12 cellular contexts compared by ENCODE assay signal in genomic region chr18:10453261-10453884, GRCh38. TPM values are rescaled to one million over a fixed set of nuclear protein-coding genes. Genes with fewer than 3 reads are reported as not detected.
A peak's percentile ranks its signal among the peaks of the same experiment; 100 is the strongest.
DNase-seq lines count a peak whose midpoint lies in the region; ATAC-seq and TF ChIP-seq lines count a peak whose summit lies in the region.
"Had no signal": no experiment of that assay in that cellular context is flagged by ENCODE, and none has a peak within 500 bp of the region (broad histone marks: within the 10 kb centered on the region; RNA-seq: fewer than 3 reads in every experiment).

No MANE protein-coding gene starts in this region.

- no peaks in the 10 kb centered on the region for H3K9me3 Mint-ChIP-seq in activated naive CD8-positive, alpha-beta T cell treated with anti-CD3 and anti-CD28 coated beads for 36 hours
- H3K9me3 Mint-ChIP-seq in activated naive CD8-positive, alpha-beta T cell treated with anti-CD3 and anti-CD28 coated beads, Interleukin-2, amount 50 U/mL, for 24 hours: no peaks in the 10 kb centered on the region
- H3K9me3 Mint-ChIP-seq: activated CD4-positive, alpha-beta memory T cell treated with anti-CD3 and anti-CD28 coated beads, Interleukin-2, amount 10 ng/mL, durations not matched to agents 7 days and 5 days; stimulated activated effector memory CD8-positive, alpha-beta T cell treated with anti-CD3 and anti-CD28 coated beads, Interleukin-12 subunit alpha, Interleukin-12 subunit beta, amount 100 ng/mL, for 72 hours had no signal

- intact Hi-C loops in thyroid gland (cut with DNase I): loop anchor here (10.0 kb wide), 1 partner anchor 61 kb away; no protein-coding TSS in a partner anchor

- H3K4me3 Mint-ChIP-seq in activated naive CD8-positive, alpha-beta T cell treated with anti-CD3 and anti-CD28 coated beads for 36 hours: no peak overlapping the region
- H3K4me3 Mint-ChIP-seq in activated naive CD8-positive, alpha-beta T cell treated with anti-CD3 and anti-CD28 coated beads, Interleukin-2, amount 50 U/mL, for 24 hours: no peak overlapping the region
- H3K4me3 Mint-ChIP-seq: activated CD4-positive, alpha-beta memory T cell treated with anti-CD3 and anti-CD28 coated beads, Interleukin-2, amount 10 ng/mL, durations not matched to agents 7 days and 5 days; stimulated activated effector memory CD8-positive, alpha-beta T cell treated with anti-CD3 and anti-CD28 coated beads, Interleukin-12 subunit alpha, Interleukin-12 subunit beta, amount 100 ng/mL, for 72 hours had no signal

- no peak for TF ChIP-seq CTCF in fibroblast of mammary gland (conservative IDR thresholded peaks at IDR 0.05; ENCODE audit: control insufficient read depth, insufficient read depth, low read depth, low read length)
- no peak for TF ChIP-seq CTCF in thyroid gland (IDR thresholded peaks at IDR 0.05)

- H3K9me3 ChIP-seq in mucosa of rectum (ENCODE audit: control insufficient read depth in 2 of 2, low read length in 2 of 2): no peaks in the 10 kb centered on the region
- H3K9me3 ChIP-seq in thyroid gland: no peaks in the 10 kb centered on the region

- H3K36me3 Mint-ChIP-seq in activated naive CD8-positive, alpha-beta T cell treated with anti-CD3 and anti-CD28 coated beads for 36 hours: no peaks in the 10 kb centered on the region
- H3K36me3 Mint-ChIP-seq in activated naive CD8-positive, alpha-beta T cell treated with anti-CD3 and anti-CD28 coated beads, Interleukin-2, amount 50 U/mL, for 24 hours (ENCODE audit: low read depth): no peaks in the 10 kb centered on the region
- H3K36me3 Mint-ChIP-seq: stimulated activated effector memory CD8-positive, alpha-beta T cell treated with anti-CD3 and anti-CD28 coated beads, Interleukin-12 subunit alpha, Interleukin-12 subunit beta, amount 100 ng/mL, for 72 hours had no signal

- WGBS in adipose tissue, 3 donors: 31 to 52% (median 38%) methylated on average over 15 of the region's 15 CpGs
- 36 to 48% methylated on average over 15 of the region's 15 CpGs for WGBS in thyroid gland, 2 donors

- H3K27ac Mint-ChIP-seq in activated naive CD8-positive, alpha-beta T cell treated with anti-CD3 and anti-CD28 coated beads for 36 hours: no peak overlapping the region
- H3K27ac Mint-ChIP-seq in activated naive CD8-positive, alpha-beta T cell treated with anti-CD3 and anti-CD28 coated beads, Interleukin-2, amount 50 U/mL, for 24 hours: no peak overlapping the region
- H3K27ac Mint-ChIP-seq: activated CD4-positive, alpha-beta memory T cell treated with anti-CD3 and anti-CD28 coated beads, Interleukin-2, amount 10 ng/mL, durations not matched to agents 7 days and 5 days; stimulated activated effector memory CD8-positive, alpha-beta T cell treated with anti-CD3 and anti-CD28 coated beads, Interleukin-12 subunit alpha, Interleukin-12 subunit beta, amount 100 ng/mL, for 72 hours had no signal

- H3K27ac ChIP-seq in adipose tissue (ENCODE audit: low read depth, low read length): peak overlapping the region; percentile 80
- H3K27ac ChIP-seq in mucosa of rectum (ENCODE audit: low read depth in 2 of 2, low read length in 2 of 2): peak overlapping the region; percentile 64
- peak overlapping the region; percentile 71 to 93 (median 85) for H3K27ac ChIP-seq in thyroid gland
- H3K27ac ChIP-seq: brain microvascular endothelial cell had no signal

- DNase-seq in fibroblast of mammary gland (ENCODE audit: low read depth): peak; percentile 18
- no peak for DNase-seq in thyroid gland
- no peak for DNase-seq in NCI-H2196 (lab: John Stamatoyannopoulos, UW; ENCODE audit: unreplicated experiment)
- no peak for DNase-seq in activated naive CD8-positive, alpha-beta T cell treated with anti-CD3 and anti-CD28 coated beads for 36 hours
- no peak for DNase-seq in activated naive CD8-positive, alpha-beta T cell treated with anti-CD3 and anti-CD28 coated beads, Interleukin-2, amount 50 U/mL, for 24 hours
- DNase-seq: activated CD4-positive, alpha-beta memory T cell treated with anti-CD3 and anti-CD28 coated beads, Interleukin-2, amount 10 ng/mL, durations not matched to agents 7 days and 5 days; brain microvascular endothelial cell; NCI-H2081 treated with DMSO at 0.1 percent for 48 hours had no signal

- ATAC-seq in activated naive CD8-positive, alpha-beta T cell treated with anti-CD3 and anti-CD28 coated beads, Interleukin-2, amount 50 U/mL, for 24 hours: no peak
- ATAC-seq: stimulated activated effector memory CD8-positive, alpha-beta T cell treated with anti-CD3 and anti-CD28 coated beads, Interleukin-12 subunit alpha, Interleukin-12 subunit beta, amount 100 ng/mL, for 72 hours had no signal

- H3K4me3 ChIP-seq in fibroblast of mammary gland (ENCODE audit: control insufficient read depth, low read depth, low read length) (no peak overlapping the region), mucosa of rectum (ENCODE audit: low read length in 2 of 2) (no peak overlapping the region), thyroid gland (replicated peaks in 1 of 3) (peak overlapping the region in 1 of 3 donors; percentile 25)

- H3K9ac ChIP-seq in mucosa of rectum (ENCODE audit: low read depth in 1 of 2, low read length in 2 of 2): peak overlapping the region in 1 of 2 donors; percentile 46

- H3K4me1 ChIP-seq in mucosa of rectum (ENCODE audit: control insufficient read depth in 2 of 2, insufficient read depth in 2 of 2, low read length in 2 of 2) (peaks cover 0 to 4% of the 10 kb centered on the region in 2 donors), thyroid gland (peaks cover 8 to 17% of the 10 kb centered on the region in 2 donors)

- peaks cover 0 to 8% of the 10 kb centered on the region in 2 donors for H3K27me3 ChIP-seq in mucosa of rectum (ENCODE audit: control insufficient read depth in 2 of 2, insufficient read depth in 2 of 2, low read length in 2 of 2)
- no peaks in the 10 kb centered on the region for H3K27me3 ChIP-seq in thyroid gland

- peaks cover 4% of the 10 kb centered on the region for H3K4me1 Mint-ChIP-seq in activated naive CD8-positive, alpha-beta T cell treated with anti-CD3 and anti-CD28 coated beads for 36 hours
- H3K4me1 Mint-ChIP-seq in activated naive CD8-positive, alpha-beta T cell treated with anti-CD3 and anti-CD28 coated beads, Interleukin-2, amount 50 U/mL, for 24 hours: peaks cover 4% of the 10 kb centered on the region
- H3K4me1 Mint-ChIP-seq: stimulated activated effector memory CD8-positive, alpha-beta T cell treated with anti-CD3 and anti-CD28 coated beads, Interleukin-12 subunit alpha, Interleukin-12 subunit beta, amount 100 ng/mL, for 72 hours had no signal

- H3K36me3 ChIP-seq in mucosa of rectum (ENCODE audit: control insufficient read depth in 2 of 2, insufficient read depth in 2 of 2, low read length in 2 of 2): no peaks in the 10 kb centered on the region
- H3K36me3 ChIP-seq in thyroid gland: no peaks in the 10 kb centered on the region
- H3K36me3 ChIP-seq: brain microvascular endothelial cell had no signal

- peaks cover 70% of the 10 kb centered on the region for H3K27me3 Mint-ChIP-seq in activated naive CD8-positive, alpha-beta T cell treated with anti-CD3 and anti-CD28 coated beads for 36 hours
- peaks cover 40% of the 10 kb centered on the region for H3K27me3 Mint-ChIP-seq in activated naive CD8-positive, alpha-beta T cell treated with anti-CD3 and anti-CD28 coated beads, Interleukin-2, amount 50 U/mL, for 24 hours

- no peak for TF ChIP-seq POLR2A in thyroid gland (IDR thresholded peaks at IDR 0.05)

RNA-seq across cellular contexts. Expression of gene APCDD1, which starts 1.1 kb away (rescaled TPM):
- 100 to 1,000 TPM in 1 of 3 donors, 10 to 100 TPM in 2; 28.9 to 400 (median 45.9) TPM for polyA plus RNA-seq in adipose tissue
- total RNA-seq in thyroid gland: 10 to 100 TPM in 3 of 4 donors, 1 to 10 TPM in 1; 7.8 to 13.5 (median 11.9) TPM
- total RNA-seq in activated naive CD8-positive, alpha-beta T cell treated with anti-CD3 and anti-CD28 coated beads for 36 hours: not detected
- total RNA-seq: activated CD4-positive, alpha-beta memory T cell treated with anti-CD3 and anti-CD28 coated beads, Interleukin-2, amount 10 ng/mL, durations not matched to agents 7 days and 5 days; SK-MEL-5 had no signal

Comparison
In these comparisons a context has a peak if more than half of its experiments do, and no peak if none do; other contexts are left out.
1. RNA of gene APCDD1, which starts 1.1 kb away (total RNA-seq): 7.8 to 13.5 TPM in thyroid gland; not detected in activated naive CD8-positive, alpha-beta T cell treated with anti-CD3 and anti-CD28 coated beads for 36 hours; every median in the first group is over 4 times any median in the second.
2. Peak in every context shown above with its lines, with median percentiles within 50 percentile points of each other: H3K27ac ChIP-seq.